In the genomic region with DNA sequence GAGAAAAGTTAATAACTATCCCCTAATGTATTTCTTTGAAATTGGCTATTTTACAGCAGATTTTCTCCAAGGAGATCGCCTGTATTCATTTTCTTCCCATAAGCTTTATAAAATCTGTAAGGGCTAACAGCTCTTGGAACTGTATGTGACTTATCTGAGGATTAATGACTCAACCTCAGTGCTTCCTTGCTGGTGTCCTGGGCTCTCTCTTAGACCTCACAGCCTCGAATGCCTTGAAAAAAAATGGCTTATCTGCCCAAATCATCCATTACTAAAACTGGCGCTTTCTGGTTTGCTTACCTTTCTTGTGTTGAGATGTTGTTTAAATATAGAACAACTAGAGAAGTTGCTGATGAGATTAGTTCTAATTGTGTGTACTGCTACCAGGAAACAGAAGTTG, we compare ENCODE assay signal across 29 cellular contexts.
DNase-seq lines count a peak whose midpoint lies in the region; ATAC-seq, FAIRE-seq and TF ChIP-seq lines count a peak whose summit lies in the region.
"Had no signal": no experiment of that assay in that cellular context is flagged by ENCODE, and none has a peak within 500 bp of the region (broad histone marks: within the 10 kb centered on the region; RNA-seq: fewer than 3 reads in every experiment).

No MANE protein-coding gene starts in this region.

- no peaks in the 10 kb centered on the region for H3K79me1 ChIP-seq in H1 (ENCODE audit: low read depth, low read length)

- no peak overlapping the region for H3K4me2 ChIP-seq in H1 (ENCODE audit: insufficient read depth in 1 of 2, low read depth in 2 of 2, low read length in 2 of 2)
- no peak overlapping the region for H3K4me2 ChIP-seq in mammary epithelial cell (ENCODE audit: insufficient read depth, low read depth, low read length)

- no peaks in the 10 kb centered on the region; the same call in 1 of the 2 replicates for H3K23me2 ChIP-seq in H1 (ENCODE audit: low read depth, low read length)

- H3K27ac ChIP-seq in H1 (ENCODE audit: low read depth, low read length) (no peak overlapping the region), mammary epithelial cell (ENCODE audit: insufficient read depth, low read depth, low read length) (no peak overlapping the region)
- H3K27ac ChIP-seq: 22Rv1, SJCRH30 had no signal

- H3K18ac ChIP-seq in H1 (ENCODE audit: extremely low read depth, low read length): no peak overlapping the region

- WGBS in H1 (ENCODE audit: extremely low coverage in 1 of 2, insufficient coverage in 1 of 2, insufficient read length in 1 of 2, insufficient replicate concordance in 2 of 2, low coverage in 1 of 2, low lambda C conversion rate in 2 of 2, missing lambda C conversion rate in 1 of 2), 2 experiments: 90% methylated on average over 3 of the region's 3 CpGs; no CpG with 5 or more reads in 1 of the 2 experiments
- 76% methylated on average over 3 of the region's 3 CpGs for WGBS in mammary epithelial cell (ENCODE audit: low coverage, missing lambda C conversion rate)

- no peaks in the 10 kb centered on the region for H3K36me3 ChIP-seq in H1 (ENCODE audit: control insufficient read depth in 2 of 4, insufficient read depth in 4 of 4, low read length in 3 of 4)
- H3K36me3 ChIP-seq in mammary epithelial cell (ENCODE audit: insufficient read depth, low read length): no peaks in the 10 kb centered on the region
- H3K36me3 ChIP-seq: BE2C, MG63, SJCRH30 had no signal

- no peak for TF ChIP-seq POLR2A in H1 (IDR thresholded peaks at IDR 0.05; ENCODE audit: control extremely low read depth in 1 of 2, low read depth in 2 of 2, low read length in 2 of 2)

- H2BK20ac ChIP-seq in H1 (ENCODE audit: low read length): no peak overlapping the region

- in situ Hi-C loops in mammary epithelial cell (cut with MboI; ENCODE audit: low sequenced_read_pairs in 2 of 2): no loop called here

- no peaks in the 10 kb centered on the region for H3K79me2 ChIP-seq in H1 (ENCODE audit: control insufficient read depth in 1 of 2, insufficient read depth in 2 of 2, low read length in 2 of 2)
- no peaks in the 10 kb centered on the region for H3K79me2 ChIP-seq in mammary epithelial cell (ENCODE audit: insufficient read depth, low read length)

- H4K20me1 ChIP-seq in H1 (replicated peaks in 1 of 2; ENCODE audit: control insufficient read depth in 1 of 2, insufficient read depth in 2 of 2, low read length in 2 of 2) (no peaks in the 10 kb centered on the region), mammary epithelial cell (ENCODE audit: insufficient read depth, low read length) (no peaks in the 10 kb centered on the region)

- no peak overlapping the region for H2BK12ac ChIP-seq in H1 (ENCODE audit: low read depth, low read length)

- H2BK120ac ChIP-seq in H1 (replicated peaks; ENCODE audit: low read depth, low read length): no peak overlapping the region

- H4K8ac ChIP-seq in H1 (ENCODE audit: extremely low read depth, insufficient read depth, low read length): no peak overlapping the region

- no peak overlapping the region for H3K56ac ChIP-seq in H1 (replicated peaks; ENCODE audit: insufficient read length, low read depth, low read length)

- FAIRE-seq in H1 (lab: Jason Lieb, UNC): no peak
- FAIRE-seq: GM12892, GM19239, H54, HepG2 had no signal

- ATAC-seq in HG03039 (IDR thresholded peaks at IDR 0.05; ENCODE audit: unreplicated experiment): no peak
- ATAC-seq: HepG2, SK-N-SH treated with all-trans-retinoic acid at 6 μM for 48 hours had no signal

- H4K5ac ChIP-seq in H1 (ENCODE audit: insufficient read length, low read depth, low read length): no peak overlapping the region

- H4K91ac ChIP-seq in H1 (replicated peaks; ENCODE audit: insufficient read length, low read length): no peak overlapping the region

- dilution Hi-C loops in mammary epithelial cell (cut with HindIII; ENCODE audit: low sequenced_read_pairs): no loop called here

- H3K9ac ChIP-seq in H1 (replicated peaks in 1 of 4; ENCODE audit: extremely low read depth in 1 of 4, low read depth in 3 of 4, low read length in 3 of 4) (no peak overlapping the region), mammary epithelial cell (ENCODE audit: insufficient read depth, low read length) (no peak overlapping the region)

- intact Hi-C loops in mammary epithelial cell (cut with micrococcal nuclease): no loop called here

- H3K4ac ChIP-seq in H1 (replicated peaks; ENCODE audit: insufficient read length, low read depth, low read length): no peak overlapping the region

- no peak overlapping the region for H2BK15ac ChIP-seq in H1 (ENCODE audit: low read length)

- no peak for TF ChIP-seq EP300 in H1 (IDR thresholded peaks at IDR 0.05; ENCODE audit: borderline replicate concordance in 1 of 2, low read depth in 2 of 2, low read length in 2 of 2)

- BruUV-seq in mammary epithelial cell (replicated peaks; lab: Mats Ljungman, UMichigan): no TSS peak

- H3K4me1 ChIP-seq in H1 (replicated peaks in 1 of 4; ENCODE audit: control insufficient read depth in 3 of 4, insufficient read depth in 4 of 4, low read length in 3 of 4) (no peaks in the 10 kb centered on the region), mammary epithelial cell (ENCODE audit: insufficient read depth, low read length) (no peaks in the 10 kb centered on the region)
- H3K4me1 ChIP-seq: BE2C, SJCRH30 had no signal

- no peaks in the 10 kb centered on the region for H3K9me3 ChIP-seq in H1 (ENCODE audit: insufficient read depth in 2 of 2, low read depth in 1 of 2, low read length in 1 of 2)
- no peaks in the 10 kb centered on the region for H3K9me3 ChIP-seq in mammary epithelial cell (replicated peaks; ENCODE audit: insufficient read depth, low read length)
- H3K9me3 ChIP-seq: BE2C, MG63, SJCRH30 had no signal

- TF ChIP-seq CTCF in H1 (IDR thresholded peaks at IDR 0.05; ENCODE audit: control extremely low read depth in 1 of 3, insufficient read depth in 1 of 3, low read depth in 1 of 3, low read length in 3 of 3) (no peak), mammary epithelial cell (conservative IDR thresholded peaks at IDR 0.05 in 1 of 2, IDR thresholded peaks at IDR 0.05 in 1 of 2; ENCODE audit: extremely low read depth in 1 of 2, insufficient read depth in 1 of 2, low read depth in 1 of 2, low read length in 2 of 2) (no peak)

- DNase-seq in NCI-H82 (lab: John Stamatoyannopoulos, UW) (peak; percentile 39), NCI-H82 treated with DMSO at 0.1 percent for 48 hours (lab: John Stamatoyannopoulos, UW; ENCODE audit: unreplicated experiment) (no peak), H1 (ENCODE audit: low read depth in 1 of 2, low spot score in 2 of 2) (no peak), iris pigment epithelial cell (ENCODE audit: low read depth) (peak; percentile 75), ureter (ENCODE audit: low spot score) (no peak), mammary epithelial cell (no peak), NCI-H2196 treated with DMSO at 0.1 percent for 48 hours (lab: John Stamatoyannopoulos, UW; ENCODE audit: unreplicated experiment) (no peak)
- DNase-seq: ACHN; BE2C; CD8-positive, alpha-beta memory T cell; DMS 273 treated with DMSO at 0.1 percent for 48 hours; DMS79; GF-D8; KBM-7; MG63; NCI-H1105 treated with DMSO at 0.1 percent for 48 hours; NCI-H146; NCI-H1930; NCI-H2107; NCI-H446 treated with DMSO at 0.1 percent for 48 hours; NCI-H526; SJCRH30 had no signal

- no peak overlapping the region for H3K14ac ChIP-seq in H1 (ENCODE audit: insufficient read length)

- no peak for TF ChIP-seq RAD21 in H1 (IDR thresholded peaks at IDR 0.05 in 1 of 2, conservative IDR thresholded peaks at IDR 0.05 in 1 of 2; ENCODE audit: low read depth in 2 of 2, low read length in 2 of 2)

- peaks cover 0 to 1% (median 0%) of the 10 kb centered on the region in 4 experiments; a peak in 1 of 7 replicates for H3K27me3 ChIP-seq in H1 (replicated peaks in 1 of 4; ENCODE audit: control insufficient read depth in 3 of 4, extremely low read depth in 1 of 4, insufficient read depth in 3 of 4, low read length in 3 of 4)
- no peaks in the 10 kb centered on the region for H3K27me3 ChIP-seq in mammary epithelial cell (ENCODE audit: insufficient read depth, low read length)
- H3K27me3 ChIP-seq: BE2C, MG63, SJCRH30 had no signal

- no peak overlapping the region for H2BK5ac ChIP-seq in H1 (ENCODE audit: low read depth, low read length)

- POLR2A ChIA-PET in H1 (lab: Charles Lee; ENCODE audit: partially characterized antibody): no interaction called here

- H3K4me3 ChIP-seq in H1 (ENCODE audit: extremely low read depth in 1 of 4, insufficient read depth in 2 of 4, low read depth in 3 of 4, low read length in 4 of 4) (no peak overlapping the region), mammary epithelial cell (replicated peaks in 1 of 3; ENCODE audit: insufficient read depth in 1 of 3, low read depth in 2 of 3, low read length in 3 of 3) (no peak overlapping the region)
- H3K4me3 ChIP-seq: MG63, SJCRH30 had no signal

- H2AK5ac ChIP-seq in H1 (ENCODE audit: low read depth, low read length): no peak overlapping the region

- H2AFZ ChIP-seq in H1 (ENCODE audit: low read length) (peak overlapping the region; percentile 29; the same call in 1 of the 2 replicates), mammary epithelial cell (ENCODE audit: low read depth, low read length) (no peak overlapping the region)

- no peak overlapping the region for H3K23ac ChIP-seq in H1 (ENCODE audit: insufficient read length)

- CTCF ChIA-PET in H1 (lab: Charles Lee; ENCODE audit: partially characterized antibody) (no interaction called here), mammary epithelial cell (lab: Charles Lee; ENCODE audit: low non-redundant PET) (no interaction called here)

TF ChIP-seq in H1, 55 proteins besides CTCF, POLR2A, EP300 and RAD21:
- TF ChIP-seq, protein P1, sequence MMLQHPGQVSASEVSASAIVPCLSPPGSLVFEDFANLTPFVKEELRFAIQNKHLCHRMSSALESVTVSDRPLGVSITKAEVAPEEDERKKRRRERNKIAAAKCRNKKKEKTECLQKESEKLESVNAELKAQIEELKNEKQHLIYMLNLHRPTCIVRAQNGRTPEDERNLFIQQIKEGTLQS (IDR thresholded peaks at IDR 0.05; ENCODE audit: insufficient read depth, low read depth, low read length): no peak

Comparison
In these comparisons a context has a peak if more than half of its experiments do, and no peak if none do; other contexts are left out.
1. DNase-seq: peak in NCI-H82 (single experiment) and iris pigment epithelial cell (single experiment); none in NCI-H82 treated with DMSO at 0.1 percent for 48 hours (single experiment), H1 (0 of 2), ureter (single experiment), mammary epithelial cell (single experiment) and NCI-H2196 treated with DMSO at 0.1 percent for 48 hours (single experiment).